ENCODE assay signal across 24 cellular contexts in the genomic region with DNA sequence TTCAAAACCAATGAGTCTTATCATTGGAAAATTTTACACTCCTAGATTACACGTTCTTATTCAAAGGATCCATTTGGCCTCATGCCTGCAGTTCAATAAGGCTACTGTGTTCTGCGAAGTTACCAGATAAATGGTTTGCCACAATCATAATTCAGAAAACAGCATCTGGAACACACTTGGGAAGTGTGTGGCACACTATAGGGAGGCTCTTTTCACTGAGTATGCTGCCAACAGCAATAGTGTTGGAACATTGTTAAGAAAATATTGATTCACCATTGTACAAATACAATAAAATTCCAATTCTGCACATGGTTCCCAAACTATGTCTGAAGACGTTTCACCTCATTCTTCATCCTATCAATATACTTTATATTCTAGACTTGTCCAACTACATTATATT.
"Had no signal": no experiment of that assay in that cellular context is flagged by ENCODE, and none has a peak within 500 bp of the region (broad histone marks: within the 10 kb centered on the region; RNA-seq: fewer than 3 reads in every experiment).

No MANE protein-coding gene starts in this region.

- H3K9me3 ChIP-seq: SK-N-SH had no signal

- H3K27me3 Mint-ChIP-seq: IgD-negative memory B cell, T-cell had no signal

- H3K9me3 Mint-ChIP-seq: T-cell had no signal

- FAIRE-seq: HTR-8/SVneo, K562 had no signal

- H3K4me3 Mint-ChIP-seq: IgD-negative memory B cell, T-cell had no signal

- H3K4me1 Mint-ChIP-seq: IgD-negative memory B cell, T-cell had no signal

- H3K4me3 ChIP-seq: K562 had no signal

- H3K4me2 ChIP-seq: KMS-11, SK-N-SH had no signal

- H3K27ac Mint-ChIP-seq: IgD-negative memory B cell, T-cell had no signal

- H3K9ac ChIP-seq: KMS-11, SK-N-SH had no signal

- DNase-seq: Kasumi-1; MM.1S; NCI-H1105 treated with DMSO at 0.1 percent for 48 hours; NCI-H1417 treated with DMSO at 0.1 percent for 48 hours; NCI-H146; NCI-H1694 treated with DMSO at 0.1 percent for 48 hours; NCI-H2029; NCI-H2107; NCI-H2227 treated with DMSO at 0.1 percent for 48 hours; NCI-H524; NCI-H526 treated with DMSO at 0.1 percent for 48 hours; NCI-H748 treated with DMSO at 0.1 percent for 48 hours; NK-92 treated with Interleukin-12 subunit alpha and Interleukin-12 subunit beta, amount 100 ng/mL, for 24 hours; PC-3; SHP77; SK-N-SH; SW 1271; T-cell had no signal

- H3K27ac ChIP-seq: HL-60, KMS-11, RWPE1 had no signal

- H3K36me3 Mint-ChIP-seq: IgD-negative memory B cell, T-cell had no signal
